25 cellular contexts compared by ENCODE assay signal in genomic region chr12:105581420-105581819, GRCh38.
A peak's percentile ranks its signal among the peaks of the same experiment; 100 is the strongest.
DNase-seq lines count a peak whose midpoint lies in the region; ATAC-seq, FAIRE-seq and TF ChIP-seq lines count a peak whose summit lies in the region.
"Had no signal": no experiment of that assay in that cellular context is flagged by ENCODE, and none has a peak within 500 bp of the region (broad histone marks: within the 10 kb centered on the region; RNA-seq: fewer than 3 reads in every experiment).

No MANE protein-coding gene starts in this region.

- H3K27ac ChIP-seq in MM.1S (ENCODE audit: low read length) = no peak overlapping the region
- H3K27ac ChIP-seq: BLaER1, SJCRH30 had no signal

- no peaks in the 10 kb centered on the region for H3K79me2 ChIP-seq in MM.1S (ENCODE audit: low read length)

- H2AFZ ChIP-seq in MM.1S (ENCODE audit: low read length) = no peak overlapping the region

- ATAC-seq in esophagus mucosa = peak; percentile 39
- ATAC-seq in mucosa of descending colon = peak; percentile 9
- no peak for ATAC-seq in HG03521 (IDR thresholded peaks at IDR 0.05; ENCODE audit: unreplicated experiment)
- ATAC-seq in HG03378 (IDR thresholded peaks at IDR 0.05; ENCODE audit: unreplicated experiment) = no peak
- ATAC-seq: SK-N-SH treated with all-trans-retinoic acid at 6 μM for 48 hours had no signal

- TF ChIP-seq CTCF in bronchial epithelial cell (IDR thresholded peaks at IDR 0.05; ENCODE audit: insufficient read depth, low read length, severe bottlenecking) (no peak), mucosa of descending colon (IDR thresholded peaks at IDR 0.05) (no peak), MM.1S (IDR thresholded peaks at IDR 0.05; ENCODE audit: low read length) (no peak)

- no peaks in the 10 kb centered on the region for H4K20me1 ChIP-seq in MM.1S (ENCODE audit: insufficient read depth, low read length)
- H4K20me1 ChIP-seq: BLaER1 had no signal

- no peaks in the 10 kb centered on the region for H3K9me2 ChIP-seq in MM.1S (replicated peaks; ENCODE audit: insufficient read depth, low read length)

- intact Hi-C loops in mucosa of descending colon (cut with DNase I, micrococcal nuclease) = no loop called here

- H3K9me3 ChIP-seq in mucosa of descending colon (no peaks in the 10 kb centered on the region), MM.1S (replicated peaks; ENCODE audit: insufficient read depth, low read length) (no peaks in the 10 kb centered on the region)
- H3K9me3 ChIP-seq: BLaER1, HAP-1, SJCRH30 had no signal

- DNase-seq in bronchial epithelial cell (ENCODE audit: low read depth) (no peak), mucosa of descending colon (no peak), MM.1S (no peak), SIG-M5 (lab: John Stamatoyannopoulos, UW) (no peak)
- DNase-seq: CD4-positive, CD25-positive, alpha-beta regulatory T cell; GOT3; HFFc6; Karpas-422; MV-4-11; NCI-H1105; NCI-H146; NCI-H1930; NCI-H2107; NCI-H446; NCI-H524 treated with DMSO at 0.1 percent for 48 hours; NCI-H774; SJCRH30 had no signal

- H3K4me1 ChIP-seq in mucosa of descending colon (ENCODE audit: low read depth) (no peaks in the 10 kb centered on the region), MM.1S (ENCODE audit: low read length) (no peaks in the 10 kb centered on the region)
- H3K4me1 ChIP-seq: BLaER1, HAP-1, SJCRH30 had no signal

- H3K36me3 ChIP-seq in bronchial epithelial cell (ENCODE audit: control insufficient read depth, insufficient read depth, low read length) (no peaks in the 10 kb centered on the region), mucosa of descending colon (ENCODE audit: low read depth) (no peaks in the 10 kb centered on the region), MM.1S (replicated peaks; ENCODE audit: insufficient read depth, low read length) (no peaks in the 10 kb centered on the region)
- H3K36me3 ChIP-seq: BLaER1, HAP-1, SJCRH30 had no signal

- no peaks in the 10 kb centered on the region for H3F3A ChIP-seq in MM.1S (ENCODE audit: insufficient read depth, low read length)

- H3K4me2 ChIP-seq in MM.1S (ENCODE audit: low read depth, low read length) = no peak overlapping the region
- H3K4me2 ChIP-seq: BLaER1 had no signal

- H3K9ac ChIP-seq in MM.1S (ENCODE audit: low read length) = no peak overlapping the region
- H3K9ac ChIP-seq: BLaER1 had no signal

- TF ChIP-seq EP300 in Ishikawa (IDR thresholded peaks at IDR 0.05; ENCODE audit: borderline replicate concordance) = no peak

- TF ChIP-seq RAD21 in Ishikawa (IDR thresholded peaks at IDR 0.05; ENCODE audit: low read depth) = no peak

- H3K27me3 ChIP-seq in bronchial epithelial cell (ENCODE audit: control insufficient read depth, insufficient read depth, low read length) (no peaks in the 10 kb centered on the region), MM.1S (replicated peaks; ENCODE audit: insufficient read depth, low read length) (no peaks in the 10 kb centered on the region)
- H3K27me3 ChIP-seq: BLaER1, SJCRH30 had no signal

- H3K4me3 ChIP-seq in bronchial epithelial cell (ENCODE audit: low read depth, low read length) (no peak overlapping the region), mucosa of descending colon (no peak overlapping the region), MM.1S (ENCODE audit: low read length) (no peak overlapping the region)
- H3K4me3 ChIP-seq: BLaER1, HAP-1, SJCRH30 had no signal

- FAIRE-seq in bronchial epithelial cell (lab: Jason Lieb, UNC) = peak; percentile 50
- FAIRE-seq: GM18507 had no signal

TF ChIP-seq in Ishikawa, 13 proteins besides CTCF, POLR2A, EP300 and RAD21:
- TF ChIP-seq NFIC (IDR thresholded peaks at IDR 0.05) (no peak), TEAD4 (IDR thresholded peaks at IDR 0.05) (peak; percentile 44; the same call in 1 of the 2 replicates)
TF ChIP-seq in Ishikawa: peak in this region for 1.

Comparison
In these comparisons a context has a peak if more than half of its experiments do, and no peak if none do; other contexts are left out.
1. ATAC-seq: peak in esophagus mucosa (single experiment) and mucosa of descending colon (single experiment); none in HG03521 (single experiment) and HG03378 (single experiment).